2 cellular contexts compared by ENCODE assay signal in the genomic region with DNA sequence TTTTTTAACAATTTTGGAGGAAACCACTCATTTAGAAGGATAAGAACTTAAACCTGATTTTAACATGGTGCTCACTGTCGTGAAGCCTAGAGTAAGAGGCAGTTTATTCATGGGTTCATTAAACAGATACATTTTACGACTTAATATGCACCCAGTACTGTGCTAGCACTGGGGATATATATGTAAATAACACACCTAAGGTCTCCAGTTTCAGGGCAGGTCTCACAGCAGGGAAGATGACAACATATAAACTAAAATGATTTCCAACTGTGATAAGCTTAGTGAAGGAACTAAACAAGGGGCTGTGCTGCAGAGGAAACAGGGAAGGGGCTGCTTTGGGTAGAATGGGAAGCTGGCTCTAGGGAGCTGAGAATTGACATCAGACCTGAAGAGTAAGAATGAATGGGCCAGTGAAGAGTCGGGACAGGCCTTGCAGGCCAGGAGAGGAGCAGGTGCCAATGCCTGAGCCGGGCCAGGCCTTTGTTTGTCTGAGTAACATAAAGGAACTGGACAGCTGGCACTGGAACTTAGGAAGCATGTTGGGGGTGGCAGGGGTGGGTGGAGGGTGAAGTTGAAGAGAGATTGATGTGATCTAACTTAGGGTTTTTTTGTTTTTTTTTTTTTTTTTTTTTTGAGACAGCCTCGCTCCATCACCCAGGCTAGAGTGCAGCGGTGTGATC.
TF ChIP-seq lines count a peak whose summit lies in the region.

No MANE protein-coding gene starts in this region.

TF ChIP-seq in HEK293, 187 proteins besides CTCF, POLR2A, EP300 and RAD21 (continued from another document):
- TF ChIP-seq ZNF610 (tag by site-specific recombination; IDR thresholded peaks at IDR 0.05; ENCODE audit: borderline replicate concordance) (no peak), ZIC2 (tag by site-specific recombination; IDR thresholded peaks at IDR 0.05) (peak; percentile 51), SP7 (tag by site-specific recombination; IDR thresholded peaks at IDR 0.05) (peak; percentile 59), SCRT2 (tag by site-specific recombination; IDR thresholded peaks at IDR 0.05) (no peak), ZBTB48 (tag by site-specific recombination; IDR thresholded peaks at IDR 0.05) (no peak), FEZF1 (tag by site-specific recombination; IDR thresholded peaks at IDR 0.05) (no peak), KLF8 (tag by site-specific recombination; IDR thresholded peaks at IDR 0.05) (no peak), ZNF10 (tag by site-specific recombination; IDR thresholded peaks at IDR 0.05) (no peak), ZFHX2 (tag by site-specific recombination; conservative IDR thresholded peaks at IDR 0.05) (0 out of 2 replicates have a peak, but pooled peaks have one; percentile 38), GLIS2 (tag by site-specific recombination; IDR thresholded peaks at IDR 0.05) (no peak), MZF1 (tag by site-specific recombination; IDR thresholded peaks at IDR 0.05; ENCODE audit: borderline replicate concordance) (no peak), EGR2 (tag by site-specific recombination; IDR thresholded peaks at IDR 0.05; ENCODE audit: low read depth) (peak; percentile 52; the same call in 1 of the 2 replicates), ZNF664 (tag by site-specific recombination; IDR thresholded peaks at IDR 0.05) (no peak), WT1 (tag by site-specific recombination; IDR thresholded peaks at IDR 0.05) (no peak)
- TF ChIP-seq, protein P1, sequence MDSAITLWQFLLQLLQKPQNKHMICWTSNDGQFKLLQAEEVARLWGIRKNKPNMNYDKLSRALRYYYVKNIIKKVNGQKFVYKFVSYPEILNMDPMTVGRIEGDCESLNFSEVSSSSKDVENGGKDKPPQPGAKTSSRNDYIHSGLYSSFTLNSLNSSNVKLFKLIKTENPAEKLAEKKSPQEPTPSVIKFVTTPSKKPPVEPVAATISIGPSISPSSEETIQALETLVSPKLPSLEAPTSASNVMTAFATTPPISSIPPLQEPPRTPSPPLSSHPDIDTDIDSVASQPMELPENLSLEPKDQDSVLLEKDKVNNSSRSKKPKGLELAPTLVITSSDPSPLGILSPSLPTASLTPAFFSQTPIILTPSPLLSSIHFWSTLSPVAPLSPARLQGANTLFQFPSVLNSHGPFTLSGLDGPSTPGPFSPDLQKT (IDR thresholded peaks at IDR 0.05; ENCODE audit: borderline replicate concordance, low read depth, low read length), result no peak
- TF ChIP-seq, protein P2, sequence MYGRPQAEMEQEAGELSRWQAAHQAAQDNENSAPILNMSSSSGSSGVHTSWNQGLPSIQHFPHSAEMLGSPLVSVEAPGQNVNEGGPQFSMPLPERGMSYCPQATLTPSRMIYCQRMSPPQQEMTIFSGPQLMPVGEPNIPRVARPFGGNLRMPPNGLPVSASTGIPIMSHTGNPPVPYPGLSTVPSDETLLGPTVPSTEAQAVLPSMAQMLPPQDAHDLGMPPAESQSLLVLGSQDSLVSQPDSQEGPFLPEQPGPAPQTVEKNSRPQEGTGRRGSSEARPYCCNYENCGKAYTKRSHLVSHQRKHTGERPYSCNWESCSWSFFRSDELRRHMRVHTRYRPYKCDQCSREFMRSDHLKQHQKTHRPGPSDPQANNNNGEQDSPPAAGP (tag by site-specific recombination; IDR thresholded peaks at IDR 0.05), result peak; percentile 57; the same call in 1 of the 2 replicates
- TF ChIP-seq, protein P3, sequence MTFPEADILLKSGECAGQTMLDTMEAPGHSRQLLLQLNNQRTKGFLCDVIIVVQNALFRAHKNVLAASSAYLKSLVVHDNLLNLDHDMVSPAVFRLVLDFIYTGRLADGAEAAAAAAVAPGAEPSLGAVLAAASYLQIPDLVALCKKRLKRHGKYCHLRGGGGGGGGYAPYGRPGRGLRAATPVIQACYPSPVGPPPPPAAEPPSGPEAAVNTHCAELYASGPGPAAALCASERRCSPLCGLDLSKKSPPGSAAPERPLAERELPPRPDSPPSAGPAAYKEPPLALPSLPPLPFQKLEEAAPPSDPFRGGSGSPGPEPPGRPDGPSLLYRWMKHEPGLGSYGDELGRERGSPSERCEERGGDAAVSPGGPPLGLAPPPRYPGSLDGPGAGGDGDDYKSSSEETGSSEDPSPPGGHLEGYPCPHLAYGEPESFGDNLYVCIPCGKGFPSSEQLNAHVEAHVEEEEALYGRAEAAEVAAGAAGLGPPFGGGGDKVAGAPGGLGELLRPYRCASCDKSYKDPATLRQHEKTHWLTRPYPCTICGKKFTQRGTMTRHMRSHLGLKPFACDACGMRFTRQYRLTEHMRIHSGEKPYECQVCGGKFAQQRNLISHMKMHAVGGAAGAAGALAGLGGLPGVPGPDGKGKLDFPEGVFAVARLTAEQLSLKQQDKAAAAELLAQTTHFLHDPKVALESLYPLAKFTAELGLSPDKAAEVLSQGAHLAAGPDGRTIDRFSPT (tag by site-specific recombination; IDR thresholded peaks at IDR 0.05), result no peak
- TF ChIP-seq, protein P4, sequence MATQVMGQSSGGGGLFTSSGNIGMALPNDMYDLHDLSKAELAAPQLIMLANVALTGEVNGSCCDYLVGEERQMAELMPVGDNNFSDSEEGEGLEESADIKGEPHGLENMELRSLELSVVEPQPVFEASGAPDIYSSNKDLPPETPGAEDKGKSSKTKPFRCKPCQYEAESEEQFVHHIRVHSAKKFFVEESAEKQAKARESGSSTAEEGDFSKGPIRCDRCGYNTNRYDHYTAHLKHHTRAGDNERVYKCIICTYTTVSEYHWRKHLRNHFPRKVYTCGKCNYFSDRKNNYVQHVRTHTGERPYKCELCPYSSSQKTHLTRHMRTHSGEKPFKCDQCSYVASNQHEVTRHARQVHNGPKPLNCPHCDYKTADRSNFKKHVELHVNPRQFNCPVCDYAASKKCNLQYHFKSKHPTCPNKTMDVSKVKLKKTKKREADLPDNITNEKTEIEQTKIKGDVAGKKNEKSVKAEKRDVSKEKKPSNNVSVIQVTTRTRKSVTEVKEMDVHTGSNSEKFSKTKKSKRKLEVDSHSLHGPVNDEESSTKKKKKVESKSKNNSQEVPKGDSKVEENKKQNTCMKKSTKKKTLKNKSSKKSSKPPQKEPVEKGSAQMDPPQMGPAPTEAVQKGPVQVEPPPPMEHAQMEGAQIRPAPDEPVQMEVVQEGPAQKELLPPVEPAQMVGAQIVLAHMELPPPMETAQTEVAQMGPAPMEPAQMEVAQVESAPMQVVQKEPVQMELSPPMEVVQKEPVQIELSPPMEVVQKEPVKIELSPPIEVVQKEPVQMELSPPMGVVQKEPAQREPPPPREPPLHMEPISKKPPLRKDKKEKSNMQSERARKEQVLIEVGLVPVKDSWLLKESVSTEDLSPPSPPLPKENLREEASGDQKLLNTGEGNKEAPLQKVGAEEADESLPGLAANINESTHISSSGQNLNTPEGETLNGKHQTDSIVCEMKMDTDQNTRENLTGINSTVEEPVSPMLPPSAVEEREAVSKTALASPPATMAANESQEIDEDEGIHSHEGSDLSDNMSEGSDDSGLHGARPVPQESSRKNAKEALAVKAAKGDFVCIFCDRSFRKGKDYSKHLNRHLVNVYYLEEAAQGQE (tag by site-specific recombination; IDR thresholded peaks at IDR 0.05), result no peak

TF ChIP-seq in WTC11, 78 proteins besides CTCF, POLR2A, EP300 and RAD21:
- TF ChIP-seq RELA (CRISPR knock-in tag; IDR thresholded peaks at IDR 0.05; ENCODE audit: borderline replicate concordance) (no peak), ZNF396 (CRISPR knock-in tag; IDR thresholded peaks at IDR 0.05; ENCODE audit: borderline replicate concordance) (no peak), ZNF423 (CRISPR knock-in tag; IDR thresholded peaks at IDR 0.05) (no peak), NFATC4 (CRISPR knock-in tag; IDR thresholded peaks at IDR 0.05) (no peak), ATF1 (CRISPR knock-in tag; IDR thresholded peaks at IDR 0.05) (no peak), ZNF232 (CRISPR knock-in tag; IDR thresholded peaks at IDR 0.05) (no peak), GTF2I (CRISPR knock-in tag; conservative IDR thresholded peaks at IDR 0.05) (no peak), TEAD1 (CRISPR knock-in tag; IDR thresholded peaks at IDR 0.05) (no peak), NFYB (CRISPR knock-in tag; conservative IDR thresholded peaks at IDR 0.05; ENCODE audit: low read depth) (no peak)
- TF ChIP-seq, protein P5, sequence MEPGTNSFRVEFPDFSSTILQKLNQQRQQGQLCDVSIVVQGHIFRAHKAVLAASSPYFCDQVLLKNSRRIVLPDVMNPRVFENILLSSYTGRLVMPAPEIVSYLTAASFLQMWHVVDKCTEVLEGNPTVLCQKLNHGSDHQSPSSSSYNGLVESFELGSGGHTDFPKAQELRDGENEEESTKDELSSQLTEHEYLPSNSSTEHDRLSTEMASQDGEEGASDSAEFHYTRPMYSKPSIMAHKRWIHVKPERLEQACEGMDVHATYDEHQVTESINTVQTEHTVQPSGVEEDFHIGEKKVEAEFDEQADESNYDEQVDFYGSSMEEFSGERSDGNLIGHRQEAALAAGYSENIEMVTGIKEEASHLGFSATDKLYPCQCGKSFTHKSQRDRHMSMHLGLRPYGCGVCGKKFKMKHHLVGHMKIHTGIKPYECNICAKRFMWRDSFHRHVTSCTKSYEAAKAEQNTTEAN (CRISPR knock-in tag; IDR thresholded peaks at IDR 0.05), result no peak
- TF ChIP-seq, protein P6, sequence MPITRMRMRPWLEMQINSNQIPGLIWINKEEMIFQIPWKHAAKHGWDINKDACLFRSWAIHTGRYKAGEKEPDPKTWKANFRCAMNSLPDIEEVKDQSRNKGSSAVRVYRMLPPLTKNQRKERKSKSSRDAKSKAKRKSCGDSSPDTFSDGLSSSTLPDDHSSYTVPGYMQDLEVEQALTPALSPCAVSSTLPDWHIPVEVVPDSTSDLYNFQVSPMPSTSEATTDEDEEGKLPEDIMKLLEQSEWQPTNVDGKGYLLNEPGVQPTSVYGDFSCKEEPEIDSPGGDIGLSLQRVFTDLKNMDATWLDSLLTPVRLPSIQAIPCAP (CRISPR knock-in tag; IDR thresholded peaks at IDR 0.05), result no peak
